ENCODE assay signal across 2 cellular contexts in the genomic region with DNA sequence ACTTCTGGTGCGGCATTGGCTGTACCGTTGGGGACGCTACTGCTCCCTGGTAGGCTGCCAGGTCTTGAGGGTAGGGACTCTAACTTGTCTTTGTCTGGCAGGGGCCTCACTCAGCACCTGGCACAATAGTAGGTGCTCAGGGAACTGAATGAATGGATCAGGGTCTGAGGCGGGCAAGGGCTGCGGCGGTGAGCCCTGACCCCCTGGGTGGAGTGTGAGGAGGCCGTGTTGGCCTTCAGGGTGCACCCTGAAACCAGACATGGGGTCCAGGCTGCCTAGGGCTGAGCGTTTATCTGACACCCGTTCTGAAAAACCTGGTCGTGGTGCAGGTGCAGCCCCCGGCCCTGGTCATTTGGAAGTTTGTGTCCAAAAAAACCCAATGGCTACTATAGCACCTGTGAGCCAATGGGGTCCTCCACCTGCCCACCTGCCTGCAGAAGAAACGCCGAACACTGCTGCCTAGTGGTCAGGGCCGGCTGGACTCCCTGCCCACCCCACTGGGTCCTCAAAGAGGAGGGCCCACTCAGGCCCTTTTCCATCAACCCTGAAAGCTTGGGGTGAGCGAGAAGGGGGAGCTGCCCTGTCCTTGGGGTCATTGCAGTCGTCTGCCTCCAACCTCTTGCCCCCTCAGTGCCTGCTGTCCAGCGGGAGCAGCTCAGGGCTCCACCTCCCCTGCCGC.
TF ChIP-seq lines count a peak whose summit lies in the region.

No MANE protein-coding gene starts in this region.

TF ChIP-seq in GM12891, 5 proteins besides CTCF, POLR2A, EP300 and RAD21:
- TF ChIP-seq POLR2AphosphoS5 (IDR thresholded peaks at IDR 0.05; ENCODE audit: low read depth, low read length) (no peak), TAF1 (IDR thresholded peaks at IDR 0.05; ENCODE audit: low read depth, low read length) (no peak), POU2F2 (IDR thresholded peaks at IDR 0.05; ENCODE audit: low read depth, low read length) (no peak), SPI1 (IDR thresholded peaks at IDR 0.05; ENCODE audit: low read depth, low read length) (no peak), PAX5 (IDR thresholded peaks at IDR 0.05; ENCODE audit: insufficient read depth, low read length, severe bottlenecking) (no peak)

TF ChIP-seq in K562, 482 proteins besides CTCF, POLR2A, EP300 and RAD21:
- TF ChIP-seq SIN3B (IDR thresholded peaks at IDR 0.05; ENCODE audit: low read depth) (no peak), ZBTB7A (IDR thresholded peaks at IDR 0.05; ENCODE audit: borderline replicate concordance, control insufficient read depth, low read depth, low read length) (0 out of 2 replicates have a peak, but pooled peaks have one; percentile 17)
